1 cellular context compared by ENCODE assay signal in genomic region chr21:41681336-41681801, GRCh38.
TF ChIP-seq lines count a peak whose summit lies in the region.

No MANE protein-coding gene starts in this region.

TF ChIP-seq in H1, 55 proteins besides CTCF, POLR2A, EP300 and RAD21:
- no peak for TF ChIP-seq TAF7 (optimal IDR thresholded peaks at IDR 0.05; ENCODE audit: borderline replicate concordance, low read depth, low read length)
- no peak for TF ChIP-seq JUND (IDR thresholded peaks at IDR 0.05; ENCODE audit: low read length)
